In the genomic region with DNA sequence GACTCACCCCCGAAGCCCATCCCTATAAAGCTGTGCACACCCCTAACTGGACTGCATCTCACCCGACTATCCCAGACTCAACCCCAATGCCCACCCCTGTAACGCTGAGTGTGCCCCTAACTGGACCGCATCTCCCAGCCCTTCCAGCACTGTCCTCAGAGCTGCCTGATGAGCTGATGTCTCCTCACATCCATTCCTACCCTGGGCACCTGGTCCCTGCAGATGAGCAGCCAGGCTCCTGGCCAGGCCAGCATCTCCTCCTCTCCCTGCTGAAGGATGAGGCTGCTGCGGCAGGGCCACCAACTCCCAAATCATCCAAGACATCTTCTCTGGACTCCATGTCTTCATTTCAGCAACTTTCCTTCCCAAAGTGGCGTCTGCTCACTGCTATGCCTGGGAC, we compare ENCODE assay signal across 27 cellular contexts.
"Had no signal": no experiment of that assay in that cellular context is flagged by ENCODE, and none has a peak within 500 bp of the region (broad histone marks: within the 10 kb centered on the region; RNA-seq: fewer than 3 reads in every experiment).

No MANE protein-coding gene starts in this region.

- H3K9me3 Mint-ChIP-seq: effector memory CD8-positive, alpha-beta T cell; mesothelial cell of epicardium; nephron; stimulated activated naive CD8-positive, alpha-beta T cell treated with anti-CD3 and anti-CD28 coated beads, Interleukin-15, amount 100 ng/mL, for 72 hours had no signal

- H3K4me3 ChIP-seq: esophagus squamous epithelium, left lung, mucosa of descending colon, pancreas, right lobe of liver, suprapubic skin, transverse colon, upper lobe of right lung, uterus had no signal

- H3K4me1 ChIP-seq: esophagus squamous epithelium, left lung, pancreas, right lobe of liver, transverse colon, upper lobe of right lung, uterus had no signal

- H3K4me1 Mint-ChIP-seq: mesothelial cell of epicardium; naive B cell; stimulated activated naive CD8-positive, alpha-beta T cell treated with anti-CD3 and anti-CD28 coated beads, Interleukin-15, amount 100 ng/mL, for 72 hours had no signal

- DNase-seq: cortex of kidney; effector memory CD8-positive, alpha-beta T cell; erythroblast; esophagus squamous epithelium; foreskin melanocyte; glutamatergic neuron; hypothalamus; left lung; mesenchymal stem cell; naive B cell; occipital lobe; stimulated activated CD4-positive, alpha-beta T cell treated with anti-CD3 and anti-CD28 coated beads, Interleukin-12 subunit alpha, Interleukin-12 subunit beta, amount 100 ng/mL, for 4 hours; stimulated activated CD4-positive, alpha-beta T cell treated with anti-CD3 and anti-CD28 coated beads, Interleukin-1b, Interleukin-23, amount 100 ng/mL, for 48 hours; stimulated activated CD4-positive, alpha-beta T cell treated with anti-CD3 and anti-CD28 coated beads, Interleukin-4, amount 100 ng/mL, for 1 hour; stimulated activated CD8-positive, alpha-beta memory T cell treated with anti-CD3 and anti-CD28 coated beads, Interleukin-4, amount 100 ng/mL, for 48 hours; stimulated activated naive CD4-positive, alpha-beta T cell; stimulated activated naive CD8-positive, alpha-beta T cell treated with anti-CD3 and anti-CD28 coated beads, Interleukin-15, amount 100 ng/mL, for 72 hours; transverse colon; upper lobe of right lung; uterus had no signal

- H3K36me3 ChIP-seq: esophagus squamous epithelium, left lung, pancreas, right lobe of liver, suprapubic skin, transverse colon, upper lobe of right lung, uterus had no signal

- H3K36me3 Mint-ChIP-seq: mesothelial cell of epicardium, naive B cell had no signal

- ATAC-seq: effector memory CD8-positive, alpha-beta T cell; left lung; pancreas; right lobe of liver; stimulated activated naive CD8-positive, alpha-beta T cell treated with anti-CD3 and anti-CD28 coated beads, Interleukin-15, amount 100 ng/mL, for 72 hours; upper lobe of right lung had no signal

- H3K27me3 Mint-ChIP-seq: progenitor cell of endocrine pancreas; stimulated activated naive CD8-positive, alpha-beta T cell treated with anti-CD3 and anti-CD28 coated beads, Interleukin-15, amount 100 ng/mL, for 72 hours had no signal

- H3K4me3 Mint-ChIP-seq: effector memory CD8-positive, alpha-beta T cell; mesothelial cell of epicardium; naive B cell; nephron; stimulated activated naive CD8-positive, alpha-beta T cell treated with anti-CD3 and anti-CD28 coated beads, Interleukin-15, amount 100 ng/mL, for 72 hours had no signal

- H3K27ac Mint-ChIP-seq: effector memory CD8-positive, alpha-beta T cell; mesothelial cell of epicardium; naive B cell; nephron; progenitor cell of endocrine pancreas; stimulated activated naive CD8-positive, alpha-beta T cell treated with anti-CD3 and anti-CD28 coated beads, Interleukin-15, amount 100 ng/mL, for 72 hours had no signal

- H3K9me3 ChIP-seq: esophagus squamous epithelium, left lung, mucosa of descending colon, pancreas, right lobe of liver, suprapubic skin, transverse colon, upper lobe of right lung, uterus had no signal

- H3K27ac ChIP-seq: esophagus squamous epithelium, left lung, pancreas, right lobe of liver, suprapubic skin, transverse colon, upper lobe of right lung, uterus had no signal

- H3K27me3 ChIP-seq: esophagus squamous epithelium, pancreas, right lobe of liver, transverse colon, upper lobe of right lung, uterus had no signal
